ENCODE assay signal across 9 cellular contexts in genomic region chr12:114684098-114684869, GRCh38. TPM values are rescaled to one million over a fixed set of nuclear protein-coding genes. Genes with fewer than 3 reads are reported as not detected.
A peak's percentile ranks its signal among the peaks of the same experiment; 100 is the strongest.
DNase-seq lines count a peak whose midpoint lies in the region; ATAC-seq, FAIRE-seq and TF ChIP-seq lines count a peak whose summit lies in the region.
"Had no signal": no experiment of that assay in that cellular context is flagged by ENCODE, and none has a peak within 500 bp of the region (broad histone marks: within the 10 kb centered on the region; RNA-seq: fewer than 3 reads in every experiment).

Gene TBX3, minus strand, starts transcription at chr12:114684175. Its CDS starts 975 bp downstream, at chr12:114683200.

- H3K27ac ChIP-seq in GM12878 (ENCODE audit: control insufficient read depth, insufficient read depth) (no peak within 1 kb of the TSS), right atrium auricular region (peak within 1 kb of the TSS; percentile 90 to 93), aorta (ENCODE audit: low read depth in 1 of 2, low read length in 2 of 2) (peak within 1 kb of the TSS in 1 of 2 donors; percentile 75)

- DNase-seq in DMS 273 (lab: John Stamatoyannopoulos, UW; ENCODE audit: unreplicated experiment) (peak; percentile 99), Kasumi-1 (lab: John Stamatoyannopoulos, UW) (peak; percentile 74 to 79), SK-MEL-5 (ENCODE audit: low read depth, low spot score) (peak; percentile 98), GM12878 (ENCODE audit: low read depth, low spot score) (no peak), right atrium auricular region (ENCODE audit: low spot score) (peak; percentile 97), posterior cingulate gyrus (peak in 6 of 10 donors; percentile 34 to 90 (median 56)), aorta (peak; percentile 92 to 95)
- DNase-seq in NK-92 treated with Interleukin-12 subunit alpha and Interleukin-12 subunit beta, amount 100 ng/mL, for 24 hours (lab: John Stamatoyannopoulos, UW): no peak

- CTCF ChIA-PET in GM12878 (lab: Yijun Ruan, JAX): no interaction called here

- H3K9ac ChIP-seq in GM12878 (ENCODE audit: control insufficient read depth, insufficient read depth, low read length): no peak within 1 kb of the TSS

- H3K4me1 ChIP-seq in GM12878 (ENCODE audit: control insufficient read depth, insufficient read depth, low read length) (no peaks in the 10 kb centered on the region), right atrium auricular region (peaks cover 0 to 19% of the 10 kb centered on the region in 2 donors), aorta (ENCODE audit: control insufficient read depth in 1 of 2, insufficient read depth in 2 of 2, low read length in 2 of 2) (no peaks in the 10 kb centered on the region)

- no peak within 1 kb of the TSS for H2AFZ ChIP-seq in GM12878 (ENCODE audit: control insufficient read depth, low read depth, low read length)

- SMC1A ChIA-PET in GM12878 (lab: Charles Lee; ENCODE audit: uncharacterized antibody, unreplicated experiment): no interaction called here

- RAD21 ChIA-PET in GM12878 (lab: Charles Lee; ENCODE audit: unreplicated experiment): no interaction called here

- BruUV-seq in GM12878 (replicated peaks; lab: Mats Ljungman, UMichigan): no TSS peak

- 20% methylated on average over 43 of the region's 76 CpGs for WGBS in GM12878 (ENCODE audit: insufficient coverage, insufficient replicate concordance, low lambda C conversion rate, missing lambda C conversion rate)
- WGBS in aorta, 2 donors: 0% methylated on average over 46 to 76 of the region's 76 CpGs

- H3K36me3 ChIP-seq in GM12878 (ENCODE audit: control insufficient read depth in 2 of 2, insufficient read depth in 2 of 2, low read length in 1 of 2): no peaks in the 10 kb centered on the region
- no peaks in the 10 kb centered on the region for H3K36me3 ChIP-seq in right atrium auricular region
- no peaks in the 10 kb centered on the region for H3K36me3 ChIP-seq in aorta (ENCODE audit: control insufficient read depth in 1 of 2, insufficient read depth in 2 of 2, low read length in 1 of 2)

- no peak within 1 kb of the TSS for H3K4me3 ChIP-seq in GM12878
- H3K4me3 ChIP-seq in right atrium auricular region: peak within 1 kb of the TSS; percentile 58 to 67
- peak within 1 kb of the TSS; percentile 59 to 60 for H3K4me3 ChIP-seq in aorta (ENCODE audit: low read length in 2 of 2)

- H3K79me2 ChIP-seq in GM12878 (ENCODE audit: control insufficient read depth, insufficient read depth, low read length): no peaks in the 10 kb centered on the region

- ATAC-seq in GM12878: peak; percentile 33; the same call in 2 of the 3 replicates
- ATAC-seq in aorta (ENCODE audit: low FRiP score): peak; percentile 93

- H3K27me3 ChIP-seq in GM12878 (replicated peaks in 1 of 2; ENCODE audit: control insufficient read depth in 2 of 2, insufficient read depth in 2 of 2, low read length in 1 of 2): peaks cover 2 to 30% of the 10 kb centered on the region in 2 experiments
- peaks cover 6 to 27% of the 10 kb centered on the region in 2 donors for H3K27me3 ChIP-seq in right atrium auricular region
- H3K27me3 ChIP-seq in aorta (ENCODE audit: control insufficient read depth in 1 of 2, insufficient read depth in 2 of 2, low read length in 1 of 2): peaks cover 0 to 2% of the 10 kb centered on the region in 2 donors

- no peak for TF ChIP-seq EP300 in GM12878 (IDR thresholded peaks at IDR 0.05; ENCODE audit: borderline replicate concordance in 1 of 2, control insufficient read depth in 1 of 2, low read depth in 2 of 2, low read length in 2 of 2)

- FAIRE-seq in GM12878 (lab: Jason Lieb, UNC): no peak

- POLR2A ChIA-PET in GM12878 (lab: Charles Lee): no interaction called here

- no peak for TF ChIP-seq RAD21 in GM12878 (IDR thresholded peaks at IDR 0.05; ENCODE audit: insufficient read depth, low read depth, low read length)

- H3K9me3 ChIP-seq in GM12878 (replicated peaks; ENCODE audit: control insufficient read depth, insufficient read depth, low read length) (peaks cover 1% of the 10 kb centered on the region; the same call in 1 of the 3 replicates), right atrium auricular region (no peaks in the 10 kb centered on the region), aorta (ENCODE audit: control insufficient read depth, low read length) (no peaks in the 10 kb centered on the region)

- in situ Hi-C loops in SK-MEL-5 (cut with HindIII; ENCODE audit: low pct_unique_long_range_greater_than_20kb, low sequenced_read_pairs): no loop called here
- in situ Hi-C loops in GM12878 (cut with MboI): no loop called here

- intact Hi-C loops in GM12878 (cut with micrococcal nuclease; ENCODE audit: unreplicated experiment) (no loop called here), posterior cingulate gyrus (cut with DNase I) (no loop called here), aorta (cut with DNase I) (loop anchor here in 1 of 2 donors (10.0 kb wide), 1 partner anchor 651 kb away; no protein-coding TSS in a partner anchor)

- no peaks in the 10 kb centered on the region for H4K20me1 ChIP-seq in GM12878 (ENCODE audit: control insufficient read depth, insufficient read depth)

- TF ChIP-seq CTCF in GM12878 (IDR thresholded peaks at IDR 0.05 in 2 of 3, conservative IDR thresholded peaks at IDR 0.05 in 1 of 3; ENCODE audit: control insufficient read depth in 2 of 3, extremely low read depth in 1 of 3, insufficient read depth in 1 of 3, low read depth in 3 of 3, low read length in 3 of 3) (no peak), right atrium auricular region (IDR thresholded peaks at IDR 0.05) (peak; percentile 8 to 68)

- no peak for TF ChIP-seq POLR2A in GM12878 (IDR thresholded peaks at IDR 0.05; ENCODE audit: low read depth, low read length)

- no peak within 1 kb of the TSS for H3K4me2 ChIP-seq in GM12878 (ENCODE audit: control insufficient read depth, insufficient read depth)

TF ChIP-seq in GM12878, 131 proteins besides CTCF, POLR2A, EP300 and RAD21:
- TF ChIP-seq TBL1XR1 (IDR thresholded peaks at IDR 0.05; ENCODE audit: low read depth, low read length) (no peak), SIN3A (IDR thresholded peaks at IDR 0.05; ENCODE audit: low read depth, low read length) (no peak), NFYA (IDR thresholded peaks at IDR 0.05; ENCODE audit: borderline replicate concordance, low read depth, low read length) (no peak)

RNA-seq across cellular contexts. Expression of gene TBX3, which starts in this region (rescaled TPM):
- 3.3 and 3.6 TPM in 2 replicates for total RNA-seq in SK-MEL-5 (2014; rRNA removed; shearing (Covaris generic))
- 8.3 and 9.1 TPM in 2 replicates for polyA plus RNA-seq in SK-MEL-5 (2015; cell fraction: cytosol; rRNA removed)
- polyA plus RNA-seq in SK-MEL-5 (2015; cell fraction: nucleus; rRNA removed): 28.3 and 42.9 TPM in 2 replicates
- total RNA-seq in GM12878 (2013; cell fraction: nucleolus; rRNA removed): not detected in 2 replicates
- total RNA-seq in GM12878 (2014; rRNA removed): not detected in 2 replicates
- total RNA-seq in GM12878 (2014; rRNA removed; fragmentation: Illumina TruSeq; extraction: Trizol): not detected in 2 replicates
- 0.11 and 0.28 TPM in 2 replicates for total RNA-seq in GM12878 (2021)
- polyA plus RNA-seq in GM12878 (2011; ENCODE audit: low read depth): not detected
- 0.01 and 0.08 TPM in 2 replicates for polyA plus RNA-seq in GM12878 (2011; rRNA removed)
- 0.07 TPM in 1 of 2 replicates, not detected in the other for polyA plus RNA-seq in GM12878 (2011; cell fraction: cytosol; rRNA removed)
- 0.06 and 0.18 TPM in 2 replicates for polyA plus RNA-seq in GM12878 (2011; cell fraction: nucleus; rRNA removed)
- polyA plus RNA-seq in GM12878 (2012): not detected in 2 replicates
- not detected in 2 replicates for polyA plus RNA-seq in GM12878 (2014; fragmentation: Illumina TruSeq; extraction: Trizol)
- not detected for polyA plus RNA-seq in GM12878 (2014; fragmentation: Nextera tagmentation; extraction: Ambion mirVana)
- not detected in 2 replicates for polyA plus RNA-seq in GM12878 (2014; rRNA removed)
- under 1 TPM in 1 of 2 experiments, not detected in 1; 0.04 TPM for polyA plus RNA-seq in GM12878 (2016; fragmentation: Nextera tagmentation; extraction: Ambion mirVana)
- polyA minus RNA-seq in GM12878 (2011; rRNA and poly(A)+ RNA removed): not detected in 2 replicates
- 0.27 and 0.42 TPM in 2 replicates for polyA minus RNA-seq in GM12878 (2011; cell fraction: cytosol; rRNA and poly(A)+ RNA removed)
- polyA minus RNA-seq in GM12878 (2011; cell fraction: nucleus; rRNA and poly(A)+ RNA removed): 0.12 and 0.86 TPM in 2 replicates
- 10 to 100 TPM in 1 of 2 donors, 1 to 10 TPM in 1; 6.1 to 16.1 TPM for total RNA-seq in right atrium auricular region
- total RNA-seq in aorta: 1 to 10 TPM; 3.7 to 6.8 TPM
- polyA plus RNA-seq in aorta: 1 to 10 TPM; 2.2 to 5.1 TPM
- total RNA-seq: T-helper 2 cell treated with Interferon-gamma antibody and Interleukin-4, amounts not matched to agents 100 ng/mL and 5 ng/mL, for 36 hours had no signal

Comparison
In these comparisons a context has a peak if more than half of its experiments do, and no peak if none do; other contexts are left out.
1. Peak in ATAC-seq in GM12878; RNA of the gene not detected or under 1 TPM.
2. DNase-seq: peak in DMS 273 (single experiment), Kasumi-1 (2 of 2), SK-MEL-5 (single experiment), right atrium auricular region (single experiment), posterior cingulate gyrus (6 of 10) and aorta (2 of 2); none in GM12878 (single experiment) and NK-92 treated with Interleukin-12 subunit alpha and Interleukin-12 subunit beta, amount 100 ng/mL, for 24 hours (single experiment).
3. CTCF ChIP-seq: peak in right atrium auricular region (2 of 2); none in GM12878 (0 of 3).